ENCODE assay signal across 16 cellular contexts in the genomic region with DNA sequence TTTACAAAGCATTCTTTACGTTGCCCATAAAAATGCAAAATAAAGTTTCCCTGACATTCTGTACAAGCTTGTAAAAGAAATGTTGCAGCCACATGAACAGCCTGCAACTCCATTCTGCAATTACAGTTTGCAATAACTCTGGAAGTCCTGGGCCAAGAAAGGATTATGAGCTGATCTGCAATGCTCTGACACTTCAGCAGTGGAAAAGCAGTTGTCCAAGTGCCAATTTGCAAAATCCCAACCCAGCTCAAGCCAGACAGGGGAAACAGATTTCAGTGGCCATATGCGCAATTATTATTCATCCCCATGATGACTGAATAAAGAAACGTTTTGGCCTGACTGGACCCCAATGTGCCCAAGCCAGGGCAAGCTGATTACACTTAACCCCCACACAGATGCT.
"Had no signal": no experiment of that assay in that cellular context is flagged by ENCODE, and none has a peak within 500 bp of the region (broad histone marks: within the 10 kb centered on the region; RNA-seq: fewer than 3 reads in every experiment).

No MANE protein-coding gene starts in this region.

- DNase-seq: activated CD4-positive, alpha-beta T cell treated with anti-CD3 and anti-CD28 coated beads for 4 hours; activated CD8-positive, alpha-beta memory T cell treated with anti-CD3 and anti-CD28 coated beads, Interleukin-2, amount 50 U/mL, for 4 hours; activated CD8-positive, alpha-beta T cell treated with anti-CD3 and anti-CD28 coated beads for 36 hours; activated naive CD8-positive, alpha-beta T cell treated with anti-CD3 and anti-CD28 coated beads, Interleukin-2, amount 10 ng/mL, durations not matched to agents 7 days and 5 days; activated T-cell treated with anti-CD3 and anti-CD28 coated beads, Interleukin-2, amount 50 U/mL, for 72 hours; aorta; effector CD4-positive, alpha-beta T cell; foreskin fibroblast; head of caudate nucleus; islet precursor cell; stimulated activated CD4-positive, alpha-beta T cell treated with anti-CD3 and anti-CD28 coated beads, Interleukin-4, amount 100 ng/mL, for 4 hours; stimulated activated naive CD8-positive, alpha-beta T cell treated with anti-CD3 and anti-CD28 coated beads, Interleukin-15, amount 100 ng/mL, for 72 hours; SW 1271; testis had no signal

- H3K4me3 ChIP-seq: testis had no signal

- H3K36me3 Mint-ChIP-seq: activated naive CD8-positive, alpha-beta T cell treated with anti-CD3 and anti-CD28 coated beads, Interleukin-2, amount 10 ng/mL, durations not matched to agents 7 days and 5 days had no signal

- H3K27me3 ChIP-seq: testis had no signal

- H3K9me3 Mint-ChIP-seq: activated CD8-positive, alpha-beta T cell treated with anti-CD3 and anti-CD28 coated beads for 36 hours; activated naive CD8-positive, alpha-beta T cell treated with anti-CD3 and anti-CD28 coated beads, Interleukin-2, amount 10 ng/mL, durations not matched to agents 7 days and 5 days had no signal

- H3K27ac ChIP-seq: epithelial cell of prostate, testis had no signal

- ATAC-seq: activated CD8-positive, alpha-beta T cell treated with anti-CD3 and anti-CD28 coated beads for 36 hours; activated T-cell treated with anti-CD3 and anti-CD28 coated beads, Interleukin-2, amount 50 U/mL, for 72 hours; stimulated activated naive CD8-positive, alpha-beta T cell treated with anti-CD3 and anti-CD28 coated beads, Interleukin-15, amount 100 ng/mL, for 72 hours had no signal

- H3K4me1 Mint-ChIP-seq: activated naive CD8-positive, alpha-beta T cell treated with anti-CD3 and anti-CD28 coated beads, Interleukin-2, amount 10 ng/mL, durations not matched to agents 7 days and 5 days; stimulated activated naive CD8-positive, alpha-beta T cell treated with anti-CD3 and anti-CD28 coated beads, Interleukin-15, amount 100 ng/mL, for 72 hours had no signal

- H3K4me1 ChIP-seq: testis had no signal

- H3K9me3 ChIP-seq: testis had no signal

- H3K27ac Mint-ChIP-seq: activated CD8-positive, alpha-beta T cell treated with anti-CD3 and anti-CD28 coated beads for 36 hours; activated naive CD8-positive, alpha-beta T cell treated with anti-CD3 and anti-CD28 coated beads, Interleukin-2, amount 10 ng/mL, durations not matched to agents 7 days and 5 days; activated T-cell treated with anti-CD3 and anti-CD28 coated beads, Interleukin-2, amount 50 U/mL, for 72 hours; stimulated activated naive CD8-positive, alpha-beta T cell treated with anti-CD3 and anti-CD28 coated beads, Interleukin-15, amount 100 ng/mL, for 72 hours had no signal

- H3K4me3 Mint-ChIP-seq: activated CD8-positive, alpha-beta T cell treated with anti-CD3 and anti-CD28 coated beads for 36 hours; activated naive CD8-positive, alpha-beta T cell treated with anti-CD3 and anti-CD28 coated beads, Interleukin-2, amount 10 ng/mL, durations not matched to agents 7 days and 5 days; activated T-cell treated with anti-CD3 and anti-CD28 coated beads, Interleukin-2, amount 50 U/mL, for 72 hours; neural crest cell; stimulated activated naive CD8-positive, alpha-beta T cell treated with anti-CD3 and anti-CD28 coated beads, Interleukin-15, amount 100 ng/mL, for 72 hours had no signal
